ENCODE assay signal across 8 cellular contexts in genomic region chr4:139734201-139734874, GRCh38.
DNase-seq lines count a peak whose midpoint lies in the region; ATAC-seq, FAIRE-seq and TF ChIP-seq lines count a peak whose summit lies in the region.

No MANE protein-coding gene starts in this region.

- H3K4me1 ChIP-seq in H1 (replicated peaks in 1 of 4; ENCODE audit: control insufficient read depth in 3 of 4, insufficient read depth in 4 of 4, low read length in 3 of 4) (peaks cover 3 to 9% (median 6%) of the 10 kb centered on the region in 4 experiments; a peak in 4 of 7 replicates), mucosa of rectum (ENCODE audit: control insufficient read depth in 2 of 2, insufficient read depth in 2 of 2, low read length in 2 of 2) (peaks cover 5 to 6% of the 10 kb centered on the region in 2 donors)

- no peak overlapping the region for H2AK5ac ChIP-seq in H1 (ENCODE audit: low read depth, low read length)

- no peak overlapping the region; the same call in 1 of the 2 replicates for H3K18ac ChIP-seq in H1 (ENCODE audit: extremely low read depth, low read length)

- H3K4me3 ChIP-seq in H1 (ENCODE audit: extremely low read depth in 1 of 4, insufficient read depth in 2 of 4, low read depth in 3 of 4, low read length in 4 of 4) (peak overlapping the region in 2 of 4 experiments; percentile 64 to 68; a peak in 5 of 8 replicates), mucosa of rectum (ENCODE audit: low read length in 2 of 2) (peak overlapping the region; percentile 41 to 54)

- H2AFZ ChIP-seq in H1 (ENCODE audit: low read length), result no peak overlapping the region

- WGBS in H1 (ENCODE audit: extremely low coverage in 1 of 2, insufficient coverage in 1 of 2, insufficient read length in 1 of 2, insufficient replicate concordance in 2 of 2, low coverage in 1 of 2, low lambda C conversion rate in 2 of 2, missing lambda C conversion rate in 1 of 2), 2 experiments, result 35% methylated on average over 14 of the region's 14 CpGs; no CpG with 5 or more reads in 1 of the 2 experiments

- TF ChIP-seq RAD21 in H1 (IDR thresholded peaks at IDR 0.05 in 1 of 2, conservative IDR thresholded peaks at IDR 0.05 in 1 of 2; ENCODE audit: low read depth in 2 of 2, low read length in 2 of 2), result no peak

- in situ Hi-C loops in GM13976 (cut with MboI; ENCODE audit: low sequenced_read_pairs, unreplicated experiment), result no loop called here

- H3K27ac ChIP-seq in H1 (ENCODE audit: low read depth, low read length) (no peak overlapping the region), mucosa of rectum (ENCODE audit: low read depth in 2 of 2, low read length in 2 of 2) (peak overlapping the region; percentile 23 to 27)

- no peak overlapping the region for H2BK15ac ChIP-seq in H1 (ENCODE audit: low read length)

- no peak overlapping the region for H4K91ac ChIP-seq in H1 (replicated peaks; ENCODE audit: insufficient read length, low read length)

- ATAC-seq in GM19328 (IDR thresholded peaks at IDR 0.05; ENCODE audit: unreplicated experiment), result no peak
- ATAC-seq in HG02759 (IDR thresholded peaks at IDR 0.05; ENCODE audit: unreplicated experiment), result no peak
- no peak for ATAC-seq in GM21367 (IDR thresholded peaks at IDR 0.05; ENCODE audit: unreplicated experiment)

- no peak for TF ChIP-seq CTCF in H1 (IDR thresholded peaks at IDR 0.05; ENCODE audit: control extremely low read depth in 1 of 3, insufficient read depth in 1 of 3, low read depth in 1 of 3, low read length in 3 of 3)
- TF ChIP-seq CTCF in GM13976 (IDR thresholded peaks at IDR 0.05; ENCODE audit: borderline replicate concordance, control extremely low read depth, extremely low read depth, insufficient read depth, missing control alignments), result no peak

- H4K20me1 ChIP-seq in H1 (replicated peaks in 1 of 2; ENCODE audit: control insufficient read depth in 1 of 2, insufficient read depth in 2 of 2, low read length in 2 of 2), result no peaks in the 10 kb centered on the region

- POLR2A ChIA-PET in H1 (lab: Charles Lee; ENCODE audit: partially characterized antibody), result interaction anchor here (1.0 kb wide), 1 partner anchor 416 kb away, joined by 4 read pairs; no protein-coding TSS in a partner anchor

- TF ChIP-seq POLR2A in H1 (IDR thresholded peaks at IDR 0.05; ENCODE audit: control extremely low read depth in 1 of 2, low read depth in 2 of 2, low read length in 2 of 2), result no peak

- peaks cover 7 to 22% (median 19%) of the 10 kb centered on the region in 4 experiments for H3K27me3 ChIP-seq in H1 (replicated peaks in 1 of 4; ENCODE audit: control insufficient read depth in 3 of 4, extremely low read depth in 1 of 4, insufficient read depth in 3 of 4, low read length in 3 of 4)
- no peaks in the 10 kb centered on the region for H3K27me3 ChIP-seq in mucosa of rectum (ENCODE audit: control insufficient read depth in 2 of 2, insufficient read depth in 2 of 2, low read length in 2 of 2)

- H3K9me3 ChIP-seq in H1 (ENCODE audit: insufficient read depth in 2 of 2, low read depth in 1 of 2, low read length in 1 of 2) (no peaks in the 10 kb centered on the region), mucosa of rectum (ENCODE audit: control insufficient read depth in 2 of 2, low read length in 2 of 2) (no peaks in the 10 kb centered on the region)

- H3K56ac ChIP-seq in H1 (replicated peaks; ENCODE audit: insufficient read length, low read depth, low read length), result no peak overlapping the region

- TF ChIP-seq EP300 in H1 (IDR thresholded peaks at IDR 0.05; ENCODE audit: borderline replicate concordance in 1 of 2, low read depth in 2 of 2, low read length in 2 of 2), result no peak

- peak overlapping the region; percentile 75; the same call in 1 of the 2 replicates for H4K8ac ChIP-seq in H1 (ENCODE audit: extremely low read depth, insufficient read depth, low read length)

- H3K36me3 ChIP-seq in H1 (ENCODE audit: control insufficient read depth in 2 of 4, insufficient read depth in 4 of 4, low read length in 3 of 4) (no peaks in the 10 kb centered on the region), mucosa of rectum (ENCODE audit: control insufficient read depth in 2 of 2, insufficient read depth in 2 of 2, low read length in 2 of 2) (no peaks in the 10 kb centered on the region)

- peaks cover 10% of the 10 kb centered on the region for H3K23me2 ChIP-seq in H1 (ENCODE audit: low read depth, low read length)

- no peak overlapping the region for H3K23ac ChIP-seq in H1 (ENCODE audit: insufficient read length)

- CTCF ChIA-PET in H1 (lab: Charles Lee; ENCODE audit: partially characterized antibody), result interaction anchor here (0.7 to 2.4 kb wide), 30 partner anchors 11 to 519 kb away, joined by 3 to 9 read pairs (median 4); no protein-coding TSS in a partner anchor

- H2BK5ac ChIP-seq in H1 (ENCODE audit: low read depth, low read length), result no peak overlapping the region

- H3K9ac ChIP-seq in H1 (replicated peaks in 1 of 4; ENCODE audit: extremely low read depth in 1 of 4, low read depth in 3 of 4, low read length in 3 of 4) (no peak overlapping the region), mucosa of rectum (ENCODE audit: low read depth in 1 of 2, low read length in 2 of 2) (peak overlapping the region in 1 of 2 donors; percentile 40)

- H4K5ac ChIP-seq in H1 (ENCODE audit: insufficient read length, low read depth, low read length), result no peak overlapping the region

- no peaks in the 10 kb centered on the region for H3K79me1 ChIP-seq in H1 (ENCODE audit: low read depth, low read length)

- peak overlapping the region; percentile 95 to 96 for H3K4me2 ChIP-seq in H1 (ENCODE audit: insufficient read depth in 1 of 2, low read depth in 2 of 2, low read length in 2 of 2)

- H3K4ac ChIP-seq in H1 (replicated peaks; ENCODE audit: insufficient read length, low read depth, low read length), result no peak overlapping the region

- H3K79me2 ChIP-seq in H1 (ENCODE audit: control insufficient read depth in 1 of 2, insufficient read depth in 2 of 2, low read length in 2 of 2), result no peaks in the 10 kb centered on the region

- H3K14ac ChIP-seq in H1 (ENCODE audit: insufficient read length), result no peak overlapping the region

- no peak for FAIRE-seq in H1 (lab: Jason Lieb, UNC)

- H2BK120ac ChIP-seq in H1 (replicated peaks; ENCODE audit: low read depth, low read length), result no peak overlapping the region

- peak; percentile 36 for DNase-seq in ELR (ENCODE audit: low read depth)
- peak; percentile 53 for DNase-seq in NOMO-1 treated with DMSO at 0.1 percent for 48 hours (lab: John Stamatoyannopoulos, UW; ENCODE audit: unreplicated experiment)
- no peak for DNase-seq in H1 (ENCODE audit: low read depth in 1 of 2, low spot score in 2 of 2)
- DNase-seq in GM13976 (ENCODE audit: low spot score), result no peak

- no peak overlapping the region for H2BK20ac ChIP-seq in H1 (ENCODE audit: low read length)

- H2BK12ac ChIP-seq in H1 (ENCODE audit: low read depth, low read length), result no peak overlapping the region

TF ChIP-seq in H1, 55 proteins besides CTCF, POLR2A, EP300 and RAD21:
- TF ChIP-seq TAF1 (IDR thresholded peaks at IDR 0.05; ENCODE audit: low read depth, low read length) (no peak), RBBP5 (IDR thresholded peaks at IDR 0.05; ENCODE audit: borderline replicate concordance, low read depth, low read length) (no peak), CBX8 (IDR thresholded peaks at IDR 0.05; ENCODE audit: borderline replicate concordance, low read depth, low read length) (no peak), PHF8 (conservative IDR thresholded peaks at IDR 0.05; ENCODE audit: low read depth, low read length) (no peak), E2F6 (IDR thresholded peaks at IDR 0.05) (no peak), CREB1 (IDR thresholded peaks at IDR 0.05) (no peak), ATF2 (IDR thresholded peaks at IDR 0.05; ENCODE audit: low read length) (no peak)

Comparison
In these comparisons a context has a peak if more than half of its experiments do, and no peak if none do; other contexts are left out.
1. DNase-seq: peak in ELR (single experiment) and NOMO-1 treated with DMSO at 0.1 percent for 48 hours (single experiment); none in H1 (0 of 2) and GM13976 (single experiment).